In genomic region chr5:83071286-83071685, GRCh38 we compare ENCODE assay signal across 18 cellular contexts.
"Had no signal": no experiment of that assay in that cellular context is flagged by ENCODE, and none has a peak within 500 bp of the region (broad histone marks: within the 10 kb centered on the region; RNA-seq: fewer than 3 reads in every experiment).

No MANE protein-coding gene starts in this region.

- H3K27me3 Mint-ChIP-seq: activated B cell treated with CpG ODN at 0.5 μM for 24 hours; activated CD4-positive, alpha-beta T cell treated with anti-CD3 and anti-CD28 coated beads, Interleukin-2, amount 10 ng/mL, durations not matched to agents 24 days and 14 days had no signal

- H3K27ac ChIP-seq: breast epithelium, foreskin keratinocyte, neural progenitor cell had no signal

- H3K9me3 Mint-ChIP-seq: activated B cell treated with CpG ODN at 0.5 μM for 24 hours; activated CD4-positive, alpha-beta T cell treated with anti-CD3 and anti-CD28 coated beads, Interleukin-2, amount 10 ng/mL, durations not matched to agents 24 days and 14 days; neural progenitor cell; T-helper 1 cell treated with Interleukin-12 subunit alpha and Interleukin-12 subunit beta and Interleukin-4 antibody, amounts not matched to agents 30 μg/mL and 1 μg/mL, for 36 hours had no signal

- DNase-seq: activated B cell treated with CpG ODN at 0.5 μM for 24 hours; activated CD4-positive, alpha-beta T cell treated with anti-CD3 and anti-CD28 coated beads, Interleukin-2, amount 10 ng/mL, durations not matched to agents 24 days and 14 days; activated CD8-positive, alpha-beta memory T cell treated with anti-CD3 and anti-CD28 coated beads, Interleukin-2, amount 50 U/mL, for 48 hours; activated CD8-positive, alpha-beta T cell treated with anti-CD3 and anti-CD28 coated beads, Interleukin-2, amount 10 ng/mL, durations not matched to agents 7 days and 5 days; activated naive CD4-positive, alpha-beta T cell treated with Interleukin-2 at 50 U/mL for 16 hours; aorta; cerebellar nuclear complex; effector memory CD4-positive, alpha-beta T cell; foreskin keratinocyte; glutamatergic neuron; left colon; midbrain; stimulated activated CD4-positive, alpha-beta T cell treated with anti-CD3 and anti-CD28 coated beads, Interleukin-1b, Interleukin-23, amount 100 ng/mL, for 48 hours had no signal

- H2AFZ ChIP-seq: neural progenitor cell had no signal

- H3K9ac ChIP-seq: neural progenitor cell had no signal

- H3K27me3 ChIP-seq: breast epithelium, foreskin keratinocyte, neural progenitor cell had no signal

- H3K4me2 ChIP-seq: neural progenitor cell had no signal

- H3K4me3 Mint-ChIP-seq: activated B cell treated with CpG ODN at 0.5 μM for 24 hours; activated CD4-positive, alpha-beta T cell treated with anti-CD3 and anti-CD28 coated beads, Interleukin-2, amount 10 ng/mL, durations not matched to agents 24 days and 14 days; activated CD8-positive, alpha-beta T cell treated with anti-CD3 and anti-CD28 coated beads, Interleukin-2, amount 10 ng/mL, durations not matched to agents 7 days and 5 days; neural progenitor cell; T-helper 1 cell treated with Interleukin-12 subunit alpha and Interleukin-12 subunit beta and Interleukin-4 antibody, amounts not matched to agents 30 μg/mL and 1 μg/mL, for 36 hours had no signal

- H3K36me3 ChIP-seq: breast epithelium had no signal

- H3K9me3 ChIP-seq: breast epithelium had no signal

- H3K27ac Mint-ChIP-seq: activated B cell treated with CpG ODN at 0.5 μM for 24 hours; activated CD4-positive, alpha-beta T cell treated with anti-CD3 and anti-CD28 coated beads, Interleukin-2, amount 10 ng/mL, durations not matched to agents 24 days and 14 days; activated CD8-positive, alpha-beta T cell treated with anti-CD3 and anti-CD28 coated beads, Interleukin-2, amount 10 ng/mL, durations not matched to agents 7 days and 5 days; neural progenitor cell; T-helper 1 cell treated with Interleukin-12 subunit alpha and Interleukin-12 subunit beta and Interleukin-4 antibody, amounts not matched to agents 30 μg/mL and 1 μg/mL, for 36 hours had no signal

- ATAC-seq: activated CD8-positive, alpha-beta T cell treated with anti-CD3 and anti-CD28 coated beads, Interleukin-2, amount 10 ng/mL, durations not matched to agents 7 days and 5 days; foreskin keratinocyte; left colon; sciatic nerve had no signal

- H3K4me3 ChIP-seq: breast epithelium, lung, neural progenitor cell had no signal
